In the genomic region with DNA sequence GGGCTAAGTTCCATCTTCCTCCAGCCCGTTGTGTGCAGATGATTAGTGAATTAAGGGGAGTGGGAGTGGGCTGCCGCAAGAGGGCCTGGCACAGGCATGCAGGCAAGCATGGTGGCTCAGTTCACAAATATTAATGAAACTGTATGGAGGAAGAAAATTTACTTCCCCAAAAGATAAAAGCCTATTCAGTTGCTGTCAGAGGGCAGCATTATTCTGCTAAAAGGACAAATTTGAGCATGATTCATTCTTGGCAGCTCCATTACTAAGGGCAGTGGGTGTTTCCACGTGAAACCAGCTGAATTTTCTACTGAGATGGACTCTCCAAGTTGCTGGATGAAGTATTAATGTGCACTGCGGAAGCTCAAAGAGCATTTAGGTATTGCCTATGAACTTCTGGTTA, we compare ENCODE assay signal across 22 cellular contexts.
"Had no signal": no experiment of that assay in that cellular context is flagged by ENCODE, and none has a peak within 500 bp of the region (broad histone marks: within the 10 kb centered on the region; RNA-seq: fewer than 3 reads in every experiment).

No MANE protein-coding gene starts in this region.

- DNase-seq: activated CD4-positive, alpha-beta T cell treated with anti-CD3 and anti-CD28 coated beads for 48 hours; activated CD4-positive, alpha-beta T cell treated with anti-CD3 and anti-CD28 coated beads, Interleukin-2, amount 50 U/mL, for 4 hours; activated CD4-positive, CD25-positive, alpha-beta regulatory T cell treated with anti-CD3 and anti-CD28 coated beads, Interleukin-2, amount 50 U/mL, for 72 hours; activated CD8-positive, alpha-beta memory T cell treated with anti-CD3 and anti-CD28 coated beads, Interleukin-2, amount 50 U/mL, for 48 hours; activated CD8-positive, alpha-beta T cell treated with anti-CD3 and anti-CD28 coated beads, Interleukin-2, amount 10 ng/mL, durations not matched to agents 7 days and 5 days; activated naive CD4-positive, alpha-beta T cell treated with anti-CD3 and anti-CD28 coated beads, Interleukin-2, amount 50 U/mL, for 16 hours; activated naive CD8-positive, alpha-beta T cell treated with anti-CD3 and anti-CD28 coated beads, Interleukin-2, amount 10 ng/mL, durations not matched to agents 7 days and 5 days; activated T-cell treated with anti-CD3 and anti-CD28 coated beads, Interleukin-2, amount 50 U/mL, for 1 hour; adrenal gland; anterior cingulate cortex; MG63; NCI-H1105; NCI-H1436; NCI-H1694 treated with DMSO at 0.1 percent for 48 hours; NCI-H2029 treated with DMSO at 0.1 percent for 48 hours; NCI-H345; NCI-H510A; NCI-H526 treated with DMSO at 0.1 percent for 48 hours; NCI-H82; SIG-M5; T-helper 17 cell; T-helper 9 cell had no signal

- H3K4me3 ChIP-seq: adrenal gland, MG63 had no signal

- ATAC-seq: activated CD8-positive, alpha-beta T cell treated with anti-CD3 and anti-CD28 coated beads, Interleukin-2, amount 10 ng/mL, durations not matched to agents 7 days and 5 days; T-helper 17 cell had no signal
